In the genomic region with DNA sequence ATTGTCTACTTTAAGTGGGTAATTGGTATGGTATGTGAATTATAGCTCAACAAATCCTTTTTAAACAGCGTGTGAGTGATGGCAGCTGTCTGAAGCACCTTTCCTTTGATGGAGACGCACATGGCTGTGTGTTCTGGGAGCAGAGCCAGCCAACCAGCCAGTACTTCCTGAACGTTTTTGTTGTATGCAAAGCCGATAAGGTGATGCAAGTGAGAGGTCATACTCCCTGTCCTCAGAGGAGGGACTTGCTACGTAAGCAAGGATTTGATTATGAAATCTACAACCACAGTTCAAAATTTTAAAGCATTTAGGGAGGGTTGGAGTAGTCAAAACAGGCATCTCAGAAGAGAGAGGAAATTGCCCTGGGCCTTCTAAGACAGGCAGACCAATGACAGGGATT, we compare ENCODE assay signal across 1 cellular context.
TF ChIP-seq lines count a peak whose summit lies in the region.

No MANE protein-coding gene starts in this region.

TF ChIP-seq in IMR-90, 13 proteins besides CTCF, POLR2A, EP300 and RAD21 (continued from another document):
- TF ChIP-seq, protein P1, sequence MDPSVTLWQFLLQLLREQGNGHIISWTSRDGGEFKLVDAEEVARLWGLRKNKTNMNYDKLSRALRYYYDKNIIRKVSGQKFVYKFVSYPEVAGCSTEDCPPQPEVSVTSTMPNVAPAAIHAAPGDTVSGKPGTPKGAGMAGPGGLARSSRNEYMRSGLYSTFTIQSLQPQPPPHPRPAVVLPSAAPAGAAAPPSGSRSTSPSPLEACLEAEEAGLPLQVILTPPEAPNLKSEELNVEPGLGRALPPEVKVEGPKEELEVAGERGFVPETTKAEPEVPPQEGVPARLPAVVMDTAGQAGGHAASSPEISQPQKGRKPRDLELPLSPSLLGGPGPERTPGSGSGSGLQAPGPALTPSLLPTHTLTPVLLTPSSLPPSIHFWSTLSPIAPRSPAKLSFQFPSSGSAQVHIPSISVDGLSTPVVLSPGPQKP (IDR thresholded peaks at IDR 0.05; ENCODE audit: borderline replicate concordance, low read depth, low read length) = no peak
- no peak for TF ChIP-seq NFE2L2 (IDR thresholded peaks at IDR 0.05; ENCODE audit: low read depth, low read length)
- peak; percentile 39 for TF ChIP-seq CEBPB (IDR thresholded peaks at IDR 0.05; ENCODE audit: low read depth, low read length)
- no peak for TF ChIP-seq FOS (IDR thresholded peaks at IDR 0.05; ENCODE audit: low read depth, low read length)
- no peak for TF ChIP-seq MXI1 (IDR thresholded peaks at IDR 0.05; ENCODE audit: borderline replicate concordance, low read depth, low read length)
